ENCODE assay signal across 11 cellular contexts in genomic region chr3:157113832-157114505, GRCh38. TPM values are rescaled to one million over a fixed set of nuclear protein-coding genes. Genes with fewer than 3 reads are reported as not detected.
DNase-seq lines count a peak whose midpoint lies in the region; ATAC-seq, FAIRE-seq and TF ChIP-seq lines count a peak whose summit lies in the region.
"Had no signal": no experiment of that assay in that cellular context is flagged by ENCODE, and none has a peak within 500 bp of the region (broad histone marks: within the 10 kb centered on the region; RNA-seq: fewer than 3 reads in every experiment).

No MANE protein-coding gene starts in this region.

- no peak overlapping the region for H2AK5ac ChIP-seq in H1 (ENCODE audit: low read depth, low read length)

- no peak for FAIRE-seq in H1 (lab: Jason Lieb, UNC)

- H2BK120ac ChIP-seq in H1 (replicated peaks; ENCODE audit: low read depth, low read length), result no peak overlapping the region

- no peak for DNase-seq in BJ (ENCODE audit: low read depth)
- peak; percentile 8 for DNase-seq in NCI-H69 (lab: John Stamatoyannopoulos, UW)
- no peak for DNase-seq in H1 (ENCODE audit: low read depth in 1 of 2, low spot score in 2 of 2)
- DNase-seq in spleen, result no peak
- DNase-seq in NCI-H187 treated with DMSO at 0.1 percent for 48 hours (lab: John Stamatoyannopoulos, UW), result no peak
- DNase-seq: activated CD8-positive, alpha-beta memory T cell treated with anti-CD3 and anti-CD28 coated beads, Interleukin-2, amount 50 U/mL, for 48 hours; activated naive CD8-positive, alpha-beta T cell treated with anti-CD3 and anti-CD28 coated beads, Interleukin-2, amount 50 U/mL, for 24 hours; sigmoid colon had no signal

- H3K79me2 ChIP-seq in H1 (ENCODE audit: control insufficient read depth in 1 of 2, insufficient read depth in 2 of 2, low read length in 2 of 2), result no peaks in the 10 kb centered on the region

- TF ChIP-seq EP300 in H1 (IDR thresholded peaks at IDR 0.05; ENCODE audit: borderline replicate concordance in 1 of 2, low read depth in 2 of 2, low read length in 2 of 2), result no peak

- H3K23me2 ChIP-seq in H1 (ENCODE audit: low read depth, low read length), result no peaks in the 10 kb centered on the region

- H4K91ac ChIP-seq in H1 (replicated peaks; ENCODE audit: insufficient read length, low read length), result no peak overlapping the region

- H3K56ac ChIP-seq in H1 (replicated peaks; ENCODE audit: insufficient read length, low read depth, low read length), result no peak overlapping the region

- intact Hi-C loops in spleen (cut with DNase I; ENCODE audit: low total_unique reads), result no loop called here

- H2BK15ac ChIP-seq in H1 (ENCODE audit: low read length), result no peak overlapping the region

- H3K4ac ChIP-seq in H1 (replicated peaks; ENCODE audit: insufficient read length, low read depth, low read length), result no peak overlapping the region

- H3K27ac ChIP-seq in H1 (ENCODE audit: low read depth, low read length) (no peak overlapping the region), spleen (no peak overlapping the region)
- H3K27ac ChIP-seq: sigmoid colon had no signal

- H3K18ac ChIP-seq in H1 (ENCODE audit: extremely low read depth, low read length), result no peak overlapping the region

- CTCF ChIA-PET in BJ (lab: Yijun Ruan, JAX), result interaction anchor here (0.6 to 2.4 kb wide), 4 partner anchors 8 to 1516 kb away, joined by 3 to 8 read pairs (median 4); no protein-coding TSS in a partner anchor
- CTCF ChIA-PET in H1 (lab: Charles Lee; ENCODE audit: partially characterized antibody), result interaction anchor here (0.6 to 56.4 kb wide), 8 partner anchors 12 to 964 kb away, joined by 3 to 1014 read pairs (median 3); no protein-coding TSS in a partner anchor

- 88% methylated on average over 3 of the region's 3 CpGs; no CpG with 5 or more reads in 1 of the 2 experiments for WGBS in H1 (ENCODE audit: extremely low coverage in 1 of 2, insufficient coverage in 1 of 2, insufficient read length in 1 of 2, insufficient replicate concordance in 2 of 2, low coverage in 1 of 2, low lambda C conversion rate in 2 of 2, missing lambda C conversion rate in 1 of 2), 2 experiments
- 91 to 100% (median 95%) methylated on average over 3 of the region's 3 CpGs for WGBS in spleen, 5 donors

- H3K9me3 ChIP-seq in H1 (ENCODE audit: insufficient read depth in 2 of 2, low read depth in 1 of 2, low read length in 1 of 2) (no peaks in the 10 kb centered on the region), spleen (no peaks in the 10 kb centered on the region)
- H3K9me3 ChIP-seq: sigmoid colon had no signal

- no peak overlapping the region for H2AFZ ChIP-seq in H1 (ENCODE audit: low read length)

- H2BK5ac ChIP-seq in H1 (ENCODE audit: low read depth, low read length), result no peak overlapping the region

- H3K23ac ChIP-seq in H1 (ENCODE audit: insufficient read length), result no peak overlapping the region

- no peak for TF ChIP-seq POLR2A in H1 (IDR thresholded peaks at IDR 0.05; ENCODE audit: control extremely low read depth in 1 of 2, low read depth in 2 of 2, low read length in 2 of 2)
- TF ChIP-seq POLR2A in spleen (IDR thresholded peaks at IDR 0.05), result no peak

- no peak overlapping the region for H2BK12ac ChIP-seq in H1 (ENCODE audit: low read depth, low read length)

- ATAC-seq in GM19455 (IDR thresholded peaks at IDR 0.05; ENCODE audit: unreplicated experiment) (no peak), GM21825 (IDR thresholded peaks at IDR 0.05; ENCODE audit: unreplicated experiment) (no peak)
- ATAC-seq: activated naive CD8-positive, alpha-beta T cell treated with anti-CD3 and anti-CD28 coated beads, Interleukin-2, amount 50 U/mL, for 24 hours had no signal

- no peak overlapping the region for H4K5ac ChIP-seq in H1 (ENCODE audit: insufficient read length, low read depth, low read length)

- peak; percentile 8; the same call in 1 of the 2 replicates for TF ChIP-seq CTCF in BJ (IDR thresholded peaks at IDR 0.05; ENCODE audit: insufficient read depth, low read depth, low read length)
- peak; percentile 37; the same call in 1 of the 3 replicates for TF ChIP-seq CTCF in GM12872 (IDR thresholded peaks at IDR 0.05; ENCODE audit: insufficient read depth, low read depth, low read length)
- TF ChIP-seq CTCF in H1 (IDR thresholded peaks at IDR 0.05; ENCODE audit: control extremely low read depth in 1 of 3, insufficient read depth in 1 of 3, low read depth in 1 of 3, low read length in 3 of 3), result peak in 2 of 3 experiments; percentile 32 to 49; a peak in 2 of 4 replicates
- TF ChIP-seq CTCF in spleen (IDR thresholded peaks at IDR 0.05 in 8 of 11, conservative IDR thresholded peaks at IDR 0.05 in 3 of 11), result no peak

- H3K4me3 ChIP-seq in BJ (ENCODE audit: low read depth, low read length) (no peak overlapping the region), H1 (ENCODE audit: extremely low read depth in 1 of 4, insufficient read depth in 2 of 4, low read depth in 3 of 4, low read length in 4 of 4) (no peak overlapping the region), spleen (no peak overlapping the region)
- H3K4me3 ChIP-seq: sigmoid colon had no signal

- H4K8ac ChIP-seq in H1 (ENCODE audit: extremely low read depth, insufficient read depth, low read length), result no peak overlapping the region

- H2BK20ac ChIP-seq in H1 (ENCODE audit: low read length), result no peak overlapping the region

- no peaks in the 10 kb centered on the region for H3K36me3 ChIP-seq in BJ (ENCODE audit: control insufficient read depth, insufficient read depth, low read length)
- H3K36me3 ChIP-seq in H1 (ENCODE audit: control insufficient read depth in 2 of 4, insufficient read depth in 4 of 4, low read length in 3 of 4), result no peaks in the 10 kb centered on the region
- H3K36me3 ChIP-seq in spleen, result no peaks in the 10 kb centered on the region
- H3K36me3 ChIP-seq: sigmoid colon had no signal

- H3K4me1 ChIP-seq in H1 (replicated peaks in 1 of 4; ENCODE audit: control insufficient read depth in 3 of 4, insufficient read depth in 4 of 4, low read length in 3 of 4), result no peaks in the 10 kb centered on the region
- peaks cover 0 to 8% (median 0%) of the 10 kb centered on the region in 6 donors for H3K4me1 ChIP-seq in spleen

- no peaks in the 10 kb centered on the region for H3K79me1 ChIP-seq in H1 (ENCODE audit: low read depth, low read length)

- peak in 1 of 2 experiments; percentile 23; a peak in 2 of 4 replicates for TF ChIP-seq RAD21 in H1 (IDR thresholded peaks at IDR 0.05 in 1 of 2, conservative IDR thresholded peaks at IDR 0.05 in 1 of 2; ENCODE audit: low read depth in 2 of 2, low read length in 2 of 2)

- H3K4me2 ChIP-seq in H1 (ENCODE audit: insufficient read depth in 1 of 2, low read depth in 2 of 2, low read length in 2 of 2), result no peak overlapping the region

- H3K9ac ChIP-seq in H1 (replicated peaks in 1 of 4; ENCODE audit: extremely low read depth in 1 of 4, low read depth in 3 of 4, low read length in 3 of 4), result no peak overlapping the region

- POLR2A ChIA-PET in BJ (lab: Charles Lee) (no interaction called here), H1 (lab: Charles Lee; ENCODE audit: partially characterized antibody) (no interaction called here)

- H3K27me3 ChIP-seq in BJ (ENCODE audit: control insufficient read depth, insufficient read depth, low read length) (no peaks in the 10 kb centered on the region), H1 (replicated peaks in 1 of 4; ENCODE audit: control insufficient read depth in 3 of 4, extremely low read depth in 1 of 4, insufficient read depth in 3 of 4, low read length in 3 of 4) (no peaks in the 10 kb centered on the region; a peak in 1 of 7 replicates), spleen (replicated peaks in 1 of 7) (no peaks in the 10 kb centered on the region)
- H3K27me3 ChIP-seq: sigmoid colon had no signal

- H3K14ac ChIP-seq in H1 (ENCODE audit: insufficient read length), result no peak overlapping the region

- H4K20me1 ChIP-seq in H1 (replicated peaks in 1 of 2; ENCODE audit: control insufficient read depth in 1 of 2, insufficient read depth in 2 of 2, low read length in 2 of 2), result no peaks in the 10 kb centered on the region

TF ChIP-seq in H1, 55 proteins besides CTCF, POLR2A, EP300 and RAD21 (continues in another document):
- no peak for TF ChIP-seq GABPA (IDR thresholded peaks at IDR 0.05; ENCODE audit: borderline replicate concordance, insufficient read depth, low read length)
- TF ChIP-seq PHF8 (conservative IDR thresholded peaks at IDR 0.05; ENCODE audit: low read depth, low read length), result no peak
- TF ChIP-seq SP4 (IDR thresholded peaks at IDR 0.05; ENCODE audit: low read length), result no peak
- no peak for TF ChIP-seq SAP30 (IDR thresholded peaks at IDR 0.05; ENCODE audit: insufficient read depth, insufficient replicate concordance, low read length)

RNA-seq across cellular contexts. Expression of gene CCNL1, which starts 46.0 kb away (rescaled TPM):
- polyA plus RNA-seq in BJ (2011; rRNA removed) (132 and 145 TPM in 2 replicates), H1 (2011; rRNA removed) (64.5 and 87.6 TPM in 2 replicates), spleen (100 to 1,000 TPM in 2 of 3 donors, 10 to 100 TPM in 1; 76.9 to 168 (median 115) TPM)
- polyA minus RNA-seq in BJ (2011; rRNA and poly(A)+ RNA removed), result 98.4 and 126 TPM in 2 replicates
- total RNA-seq in H1 (2021; fragmentation: NEBNext Ultra II Directional; extraction: Animal tissue kit (Norgen Biotek cat#: 25700)), result 61.2 and 68.6 TPM in 2 replicates
- polyA plus RNA-seq in H1 (2011; cell fraction: cytosol; rRNA removed), result 68.4 TPM
- 330 TPM for polyA plus RNA-seq in H1 (2011; cell fraction: nucleus; rRNA removed)
- 40.6 to 54.1 TPM (median 46.0 TPM) in 4 replicates for polyA plus RNA-seq in H1 (2012, experiment 1 of 2)
- 3.7 TPM for polyA plus RNA-seq in H1 (2012, experiment 2 of 2)
- 82.9 TPM for polyA plus RNA-seq in H1 (2013, experiment 1 of 2)
- 66.2 TPM for polyA plus RNA-seq in H1 (2013, experiment 2 of 2)
- 76.1 and 90.5 TPM in 2 replicates for polyA minus RNA-seq in H1 (2011; rRNA and poly(A)+ RNA removed)
- 78.8 TPM for polyA minus RNA-seq in H1 (2011; cell fraction: cytosol; rRNA and poly(A)+ RNA removed)
- polyA minus RNA-seq in H1 (2011; cell fraction: nucleus; rRNA and poly(A)+ RNA removed), result 499 TPM
- 100 to 1,000 TPM; 187 to 405 (median 247) TPM for total RNA-seq in spleen

Comparison
In these comparisons a context has a peak if more than half of its experiments do, and no peak if none do; other contexts are left out.
1. CTCF ChIP-seq: peak in BJ (single experiment), GM12872 (single experiment) and H1 (2 of 3); none in spleen (0 of 11).